In the genomic region with DNA sequence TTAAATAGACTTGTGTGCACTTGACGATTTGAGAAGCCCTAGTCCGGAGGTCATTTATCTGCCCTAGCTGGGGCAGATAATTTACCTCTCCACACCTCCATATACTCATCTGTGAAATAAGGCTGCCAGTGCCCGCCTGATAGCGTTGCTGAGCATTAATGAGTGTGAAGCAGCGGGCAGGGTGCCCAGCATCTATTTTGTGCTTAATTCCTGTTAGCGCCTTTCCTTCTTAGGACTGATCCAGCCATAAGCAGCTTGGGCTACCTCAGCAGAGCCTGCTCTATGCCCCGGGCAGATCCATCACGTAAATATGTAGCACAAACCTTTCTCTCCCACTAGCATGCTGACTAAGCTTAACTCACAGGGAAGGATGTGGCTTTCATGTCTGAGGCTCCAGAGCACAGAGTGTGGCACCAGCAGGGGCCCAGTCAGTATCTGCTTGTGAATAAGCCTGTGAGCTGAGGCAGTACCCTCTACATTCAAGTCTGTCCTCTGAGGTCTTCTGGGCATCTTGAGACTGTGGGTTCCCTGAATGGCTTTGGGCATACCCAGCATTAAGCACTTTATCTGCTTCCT, we compare ENCODE assay signal across 12 cellular contexts. TPM values are rescaled to one million over a fixed set of nuclear protein-coding genes. Genes with fewer than 3 reads are reported as not detected.
DNase-seq lines count a peak whose midpoint lies in the region; ATAC-seq and TF ChIP-seq lines count a peak whose summit lies in the region.
"Had no signal": no experiment of that assay in that cellular context is flagged by ENCODE, and none has a peak within 500 bp of the region (broad histone marks: within the 10 kb centered on the region; RNA-seq: fewer than 3 reads in every experiment).

No MANE protein-coding gene starts in this region.

- H3K79me2 ChIP-seq in MM.1S (ENCODE audit: low read length) (no peaks in the 10 kb centered on the region), neural progenitor cell (ENCODE audit: low read depth) (no peaks in the 10 kb centered on the region)

- H3K27me3 Mint-ChIP-seq in activated naive CD8-positive, alpha-beta T cell treated with anti-CD3 and anti-CD28 coated beads, Interleukin-2, amount 50 U/mL, for 24 hours, result peaks cover 60% of the 10 kb centered on the region
- peaks cover 27% of the 10 kb centered on the region for H3K27me3 Mint-ChIP-seq in neural progenitor cell (ENCODE audit: insufficient read depth, low read depth)

- no peaks in the 10 kb centered on the region for H3K36me3 ChIP-seq in MM.1S (replicated peaks; ENCODE audit: insufficient read depth, low read length)
- no peaks in the 10 kb centered on the region for H3K36me3 ChIP-seq in neural progenitor cell
- H3K36me3 ChIP-seq: brain microvascular endothelial cell, SJCRH30 had no signal

- H3K27ac Mint-ChIP-seq in activated naive CD8-positive, alpha-beta T cell treated with anti-CD3 and anti-CD28 coated beads, Interleukin-2, amount 50 U/mL, for 24 hours, result no peak overlapping the region
- no peak overlapping the region for H3K27ac Mint-ChIP-seq in neural progenitor cell

- peak overlapping the region; percentile 56 for H2AFZ ChIP-seq in MM.1S (ENCODE audit: low read length)
- H2AFZ ChIP-seq in neural progenitor cell (replicated peaks), result peak overlapping the region; percentile 58

- H3K27me3 ChIP-seq in MM.1S (replicated peaks; ENCODE audit: insufficient read depth, low read length) (no peaks in the 10 kb centered on the region), neural progenitor cell (peaks cover 94% of the 10 kb centered on the region)

- H3K4me3 ChIP-seq in MM.1S (ENCODE audit: low read length) (peak overlapping the region; percentile 27), neural progenitor cell (peak overlapping the region; percentile 61)
- H3K4me3 ChIP-seq: SJCRH30 had no signal

- peaks cover 23% of the 10 kb centered on the region for H3K4me1 ChIP-seq in MM.1S (ENCODE audit: low read length)
- peaks cover 19% of the 10 kb centered on the region for H3K4me1 ChIP-seq in neural progenitor cell
- H3K4me1 ChIP-seq: SJCRH30 had no signal

- ATAC-seq in activated naive CD8-positive, alpha-beta T cell treated with anti-CD3 and anti-CD28 coated beads, Interleukin-2, amount 50 U/mL, for 24 hours, result peak; percentile 40
- no peak for ATAC-seq in Right ventricle myocardium inferior

- H4K20me1 ChIP-seq in MM.1S (ENCODE audit: insufficient read depth, low read length), result no peaks in the 10 kb centered on the region
- H4K20me1 ChIP-seq in neural progenitor cell (ENCODE audit: low read depth), result peaks cover 4% of the 10 kb centered on the region

- no peaks in the 10 kb centered on the region for H3K9me3 Mint-ChIP-seq in activated naive CD8-positive, alpha-beta T cell treated with anti-CD3 and anti-CD28 coated beads, Interleukin-2, amount 50 U/mL, for 24 hours
- no peaks in the 10 kb centered on the region for H3K9me3 Mint-ChIP-seq in neural progenitor cell

- peaks cover 44% of the 10 kb centered on the region for H3K4me1 Mint-ChIP-seq in activated naive CD8-positive, alpha-beta T cell treated with anti-CD3 and anti-CD28 coated beads, Interleukin-2, amount 50 U/mL, for 24 hours
- peaks cover 36% of the 10 kb centered on the region for H3K4me1 Mint-ChIP-seq in neural progenitor cell

- H3K36me3 Mint-ChIP-seq in activated naive CD8-positive, alpha-beta T cell treated with anti-CD3 and anti-CD28 coated beads, Interleukin-2, amount 50 U/mL, for 24 hours (ENCODE audit: low read depth), result peaks cover 1% of the 10 kb centered on the region
- H3K36me3 Mint-ChIP-seq in neural progenitor cell, result no peaks in the 10 kb centered on the region

- H3F3A ChIP-seq in MM.1S (ENCODE audit: insufficient read depth, low read length) (peaks cover 19% of the 10 kb centered on the region; the same call in 1 of the 2 replicates), neural progenitor cell (ENCODE audit: low read depth) (peaks cover 25% of the 10 kb centered on the region)

- H3K4me2 ChIP-seq in MM.1S (ENCODE audit: low read depth, low read length), result peak overlapping the region; percentile 71
- H3K4me2 ChIP-seq in neural progenitor cell, result peak overlapping the region; percentile 99

- H3K27ac ChIP-seq in MM.1S (ENCODE audit: low read length) (peak overlapping the region; percentile 54; the same call in 1 of the 2 replicates), neural progenitor cell (no peak overlapping the region)
- H3K27ac ChIP-seq: brain microvascular endothelial cell, SJCRH30 had no signal

- no peaks in the 10 kb centered on the region for H3K9me2 ChIP-seq in MM.1S (replicated peaks; ENCODE audit: insufficient read depth, low read length)

- intact Hi-C loops in Right ventricle myocardium inferior (cut with DNase I), result no loop called here

- DNase-seq in NK-92 treated with Interleukin-12 subunit alpha and Interleukin-12 subunit beta, amount 100 ng/mL, for 24 hours (lab: John Stamatoyannopoulos, UW), result peak; percentile 33
- no peak for DNase-seq in NK-92 (lab: John Stamatoyannopoulos, UW; ENCODE audit: unreplicated experiment)
- DNase-seq in MM.1S, result peak; percentile 87
- no peak for DNase-seq in activated naive CD8-positive, alpha-beta T cell treated with anti-CD3 and anti-CD28 coated beads, Interleukin-2, amount 50 U/mL, for 24 hours
- no peak for DNase-seq in neural progenitor cell (ENCODE audit: low spot score)
- DNase-seq in NCI-H2171 treated with DMSO at 0.1 percent for 48 hours (lab: John Stamatoyannopoulos, UW), result no peak
- no peak for DNase-seq in NCI-H1092 (lab: John Stamatoyannopoulos, UW)
- DNase-seq in Right ventricle myocardium inferior (ENCODE audit: missing footprints), result no peak
- DNase-seq: brain microvascular endothelial cell, KG1, NCI-H345, SJCRH30 had no signal

- H3K9me3 ChIP-seq in MM.1S (replicated peaks; ENCODE audit: insufficient read depth, low read length), result no peaks in the 10 kb centered on the region
- H3K9me3 ChIP-seq in neural progenitor cell (ENCODE audit: low read depth), result no peaks in the 10 kb centered on the region
- H3K9me3 ChIP-seq: SJCRH30 had no signal

- H3K9ac ChIP-seq in MM.1S (ENCODE audit: low read length) (peak overlapping the region; percentile 24; the same call in 1 of the 2 replicates), neural progenitor cell (no peak overlapping the region)

- no peak for TF ChIP-seq CTCF in MM.1S (IDR thresholded peaks at IDR 0.05; ENCODE audit: low read length)
- no peak for TF ChIP-seq CTCF in neural progenitor cell (IDR thresholded peaks at IDR 0.05)

- peak overlapping the region; percentile 87 for H3K4me3 Mint-ChIP-seq in activated naive CD8-positive, alpha-beta T cell treated with anti-CD3 and anti-CD28 coated beads, Interleukin-2, amount 50 U/mL, for 24 hours
- H3K4me3 Mint-ChIP-seq in neural progenitor cell, result peak overlapping the region; percentile 95

RNA-seq across cellular contexts. Expression of a gene that starts 21.5 kb away (rescaled TPM):
- total RNA-seq in neural progenitor cell (ENCODE audit: low replicate concordance), result 16.1 and 32.3 TPM in 2 replicates
- total RNA-seq in Right ventricle myocardium inferior, result 85.4 TPM

RNA-seq across cellular contexts. Expression of a gene that starts 49.0 kb away (rescaled TPM):
- total RNA-seq in neural progenitor cell (ENCODE audit: low replicate concordance), result 2.9 and 5.0 TPM in 2 replicates
- total RNA-seq in Right ventricle myocardium inferior, result 0.38 TPM
- total RNA-seq: SJCRH30 had no signal

RNA-seq across cellular contexts. Expression of a gene that starts 59.0 kb away (rescaled TPM):
- 13.7 and 24.9 TPM in 2 replicates for total RNA-seq in neural progenitor cell (ENCODE audit: low replicate concordance)
- 7.7 TPM for total RNA-seq in Right ventricle myocardium inferior

Comparison
In these comparisons a context has a peak if more than half of its experiments do, and no peak if none do; other contexts are left out.
1. DNase-seq: peak in NK-92 treated with Interleukin-12 subunit alpha and Interleukin-12 subunit beta, amount 100 ng/mL, for 24 hours (single experiment) and MM.1S (single experiment); none in NK-92 (single experiment), activated naive CD8-positive, alpha-beta T cell treated with anti-CD3 and anti-CD28 coated beads, Interleukin-2, amount 50 U/mL, for 24 hours (single experiment), neural progenitor cell (single experiment), NCI-H2171 treated with DMSO at 0.1 percent for 48 hours (single experiment), NCI-H1092 (single experiment) and Right ventricle myocardium inferior (single experiment).